In the genomic region with DNA sequence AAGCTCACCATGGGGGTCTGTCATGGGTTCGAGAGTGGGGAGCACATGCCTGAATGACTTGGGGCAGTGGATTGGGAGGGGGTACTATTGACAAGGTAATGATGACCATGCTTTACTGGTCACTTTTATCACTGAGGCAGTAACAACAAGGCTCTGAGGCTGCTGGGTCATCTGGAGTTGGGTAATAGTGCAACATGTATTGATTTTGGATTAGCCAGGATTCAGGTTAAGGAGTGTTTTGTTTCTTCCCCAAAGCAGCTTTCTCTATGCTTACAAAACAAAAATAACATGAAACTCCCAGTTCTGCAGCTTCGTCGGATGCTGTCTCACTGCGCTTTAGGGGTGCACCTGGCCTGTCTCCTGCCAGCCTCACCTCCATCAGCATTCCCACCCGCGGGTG, we compare ENCODE assay signal across 19 cellular contexts.
A peak's percentile ranks its signal among the peaks of the same experiment; 100 is the strongest.
DNase-seq lines count a peak whose midpoint lies in the region; ATAC-seq lines count a peak whose summit lies in the region.
"Had no signal": no experiment of that assay in that cellular context is flagged by ENCODE, and none has a peak within 500 bp of the region (broad histone marks: within the 10 kb centered on the region; RNA-seq: fewer than 3 reads in every experiment).

No MANE protein-coding gene starts in this region.

- peak overlapping the region; percentile 10 for H4K12ac ChIP-seq in trophoblast cell (ENCODE audit: low read depth, low read length)

- ATAC-seq in left lobe of liver (peak; percentile 40), T-helper 17 cell (no peak)
- ATAC-seq: A549, GM12878 had no signal

- H3K4me2 ChIP-seq in BLaER1 treated with 17β-estradiol and CSF1 and Interleukin-3, amounts not matched to agents 10 nM and 100 nM, result peak overlapping the region; percentile 40 to 95 (median 70)
- no peak overlapping the region for H3K4me2 ChIP-seq in trophoblast cell (ENCODE audit: low read length)
- H3K4me2 ChIP-seq: A549 had no signal

- peaks cover 10% of the 10 kb centered on the region for H3K4me1 Mint-ChIP-seq in T-helper 17 cell
- H3K4me1 Mint-ChIP-seq: CD8-positive, alpha-beta memory T cell had no signal

- no peak overlapping the region; a peak in 2 of 22 replicates for H3K9ac ChIP-seq in BLaER1 treated with 17β-estradiol and CSF1 and Interleukin-3, amounts not matched to agents 10 nM and 100 nM
- H3K9ac ChIP-seq in trophoblast cell (ENCODE audit: low read length), result no peak overlapping the region
- H3K9ac ChIP-seq: GM23248 had no signal

- H2BK12ac ChIP-seq in trophoblast cell (ENCODE audit: low read length), result peak overlapping the region; percentile 29

- peak overlapping the region; percentile 44 for H4K8ac ChIP-seq in trophoblast cell (ENCODE audit: low read depth, low read length)

- H4K91ac ChIP-seq in trophoblast cell (ENCODE audit: low read depth, low read length), result peak overlapping the region; percentile 80

- H3K4ac ChIP-seq in trophoblast cell (ENCODE audit: low read depth, low read length), result peak overlapping the region; percentile 38

- no peaks in the 10 kb centered on the region for H3K36me3 Mint-ChIP-seq in T-helper 17 cell (ENCODE audit: low read depth)
- H3K36me3 Mint-ChIP-seq: CD4-positive, CD25-positive, alpha-beta regulatory T cell; CD8-positive, alpha-beta memory T cell; IgD-negative memory B cell had no signal

- peaks cover 0 to 8% (median 0%) of the 10 kb centered on the region in 11 experiments; a peak in 1 of 22 replicates for H3K9me3 ChIP-seq in BLaER1 treated with 17β-estradiol and CSF1 and Interleukin-3, amounts not matched to agents 10 nM and 100 nM (replicated peaks in 1 of 11)
- H3K9me3 ChIP-seq in trophoblast cell (ENCODE audit: insufficient read depth, low read depth, low read length) (peaks cover 5% of the 10 kb centered on the region), T-helper 17 cell (ENCODE audit: control insufficient read depth, low read length, poor library complexity, severe bottlenecking) (no peaks in the 10 kb centered on the region)
- H3K9me3 ChIP-seq: A549, HAP-1 had no signal

- peaks cover 8 to 81% (median 51%) of the 10 kb centered on the region in 10 experiments; a peak in 18 of 20 replicates for H3K4me1 ChIP-seq in BLaER1 treated with 17β-estradiol and CSF1 and Interleukin-3, amounts not matched to agents 10 nM and 100 nM
- peaks cover 6 to 12% of the 10 kb centered on the region in 2 experiments for H3K4me1 ChIP-seq in trophoblast cell (ENCODE audit: control insufficient read depth in 1 of 2, insufficient read depth in 2 of 2, low read length in 2 of 2)
- H3K4me1 ChIP-seq: A549 had no signal

- peak overlapping the region in 5 of 11 experiments; percentile 34 to 51 (median 36); a peak in 10 of 22 replicates for H3K27ac ChIP-seq in BLaER1 treated with 17β-estradiol and CSF1 and Interleukin-3, amounts not matched to agents 10 nM and 100 nM
- peak overlapping the region; percentile 77 for H3K27ac ChIP-seq in trophoblast cell (ENCODE audit: low read depth, low read length)
- H3K27ac ChIP-seq: A549, GM23248, HL-60 had no signal

- peak overlapping the region; percentile 88 for H2BK5ac ChIP-seq in trophoblast cell (ENCODE audit: low read depth, low read length, poor library complexity)

- peaks cover 6% of the 10 kb centered on the region for H3K27me3 Mint-ChIP-seq in T-helper 17 cell

- H3K14ac ChIP-seq in trophoblast cell (ENCODE audit: low read length), result peak overlapping the region; percentile 47

- no peak overlapping the region for H2AFZ ChIP-seq in trophoblast cell (ENCODE audit: insufficient read depth, low read length, poor library complexity)
- H2AFZ ChIP-seq: GM23248 had no signal

- no peaks in the 10 kb centered on the region for H3K27me3 ChIP-seq in BLaER1 treated with 17β-estradiol and CSF1 and Interleukin-3, amounts not matched to agents 10 nM and 100 nM
- H3K27me3 ChIP-seq in trophoblast cell (ENCODE audit: insufficient read depth, low read length), result no peaks in the 10 kb centered on the region

- no peaks in the 10 kb centered on the region for H3K36me3 ChIP-seq in BLaER1 treated with 17β-estradiol and CSF1 and Interleukin-3, amounts not matched to agents 10 nM and 100 nM
- H3K36me3 ChIP-seq in trophoblast cell (ENCODE audit: control insufficient read depth in 1 of 2, insufficient read depth in 2 of 2, low read length in 2 of 2), result no peaks in the 10 kb centered on the region
- H3K36me3 ChIP-seq: HAP-1 had no signal

- no CpG with 5 or more reads among the region's 6 CpGs for WGBS in trophoblast cell (ENCODE audit: extremely low coverage, insufficient coverage, insufficient read length)

- no peak overlapping the region for H3K4me3 Mint-ChIP-seq in T-helper 17 cell
- H3K4me3 Mint-ChIP-seq: CD8-positive, alpha-beta memory T cell had no signal

- H3K4me3 ChIP-seq in BLaER1 treated with 17β-estradiol and CSF1 and Interleukin-3, amounts not matched to agents 10 nM and 100 nM, result peak overlapping the region in 2 of 10 experiments; percentile 24 to 28; a peak in 3 of 20 replicates
- no peak overlapping the region for H3K4me3 ChIP-seq in trophoblast cell (ENCODE audit: low read depth, low read length)
- H3K4me3 ChIP-seq: A549, GM12878, GM23248, HAP-1 had no signal

- H3K79me2 ChIP-seq in trophoblast cell (ENCODE audit: control insufficient read depth, insufficient read depth, low read length, poor library complexity), result no peaks in the 10 kb centered on the region

- no peak overlapping the region for H3K23ac ChIP-seq in trophoblast cell (ENCODE audit: low read length)

- H3K79me1 ChIP-seq in trophoblast cell (ENCODE audit: low read length), result peaks cover 32% of the 10 kb centered on the region

- H3K18ac ChIP-seq in trophoblast cell (ENCODE audit: low read length), result peak overlapping the region; percentile 35

- no peak for DNase-seq in left lobe of liver (ENCODE audit: low spot score)
- no peak for DNase-seq in trophoblast cell
- DNase-seq in NCI-H82 (lab: John Stamatoyannopoulos, UW), result no peak
- DNase-seq in medulla oblongata (ENCODE audit: extremely low spot score), result no peak
- DNase-seq in T-helper 17 cell, result no peak
- DNase-seq: AML-193; CD4-positive, CD25-positive, alpha-beta regulatory T cell; CD8-positive, alpha-beta memory T cell; DMS 273 treated with DMSO at 0.1 percent for 48 hours; DND-41; EL; GM23248; KBM-7 had no signal

- H3K27ac Mint-ChIP-seq in T-helper 17 cell, result no peak overlapping the region
- H3K27ac Mint-ChIP-seq: CD4-positive, CD25-positive, alpha-beta regulatory T cell; CD8-positive, alpha-beta memory T cell; IgD-negative memory B cell had no signal

- H4K20me1 ChIP-seq in BLaER1 treated with 17β-estradiol and CSF1 and Interleukin-3, amounts not matched to agents 10 nM and 100 nM, result no peaks in the 10 kb centered on the region

- peak overlapping the region; percentile 22 for H2AK5ac ChIP-seq in trophoblast cell (ENCODE audit: low read length)

- H2BK120ac ChIP-seq in trophoblast cell (ENCODE audit: insufficient read depth, low read length, poor library complexity), result peak overlapping the region; percentile 85
